1 cellular context compared by ENCODE assay signal in the genomic region with DNA sequence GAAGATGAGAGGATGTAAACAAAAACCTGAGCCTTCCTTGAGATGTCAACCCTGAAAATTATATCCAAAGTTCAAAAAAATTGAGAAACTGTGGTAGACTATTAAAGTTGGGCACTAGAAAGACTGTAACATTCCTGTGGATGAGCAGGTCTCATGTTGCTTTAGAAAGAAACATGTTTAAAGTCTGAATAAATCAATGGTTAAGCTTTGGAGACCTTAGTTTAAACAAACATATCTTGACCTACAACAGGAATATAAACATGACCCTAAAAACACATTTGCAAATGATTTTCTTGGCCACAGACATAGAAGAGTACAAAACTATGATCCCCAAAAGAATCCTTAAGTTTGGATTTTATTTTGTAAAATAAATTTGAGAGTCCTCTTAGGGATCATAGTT.
TF ChIP-seq lines count a peak whose summit lies in the region.

No MANE protein-coding gene starts in this region.

TF ChIP-seq in endothelial cell of umbilical vein, 7 proteins besides CTCF, POLR2A, EP300 and RAD21 (continued from another document):
- TF ChIP-seq, protein P1, sequence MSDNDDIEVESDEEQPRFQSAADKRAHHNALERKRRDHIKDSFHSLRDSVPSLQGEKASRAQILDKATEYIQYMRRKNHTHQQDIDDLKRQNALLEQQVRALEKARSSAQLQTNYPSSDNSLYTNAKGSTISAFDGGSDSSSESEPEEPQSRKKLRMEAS (IDR thresholded peaks at IDR 0.05; ENCODE audit: insufficient read depth, insufficient read length): no peak
- TF ChIP-seq FOS (IDR thresholded peaks at IDR 0.05; ENCODE audit: borderline replicate concordance, insufficient read depth, low read length) (no peak), EZH2 (IDR thresholded peaks at IDR 0.05; ENCODE audit: borderline replicate concordance, low read depth, low read length, severe bottlenecking) (no peak), MYC (IDR thresholded peaks at IDR 0.05; ENCODE audit: low read depth, low read length) (no peak), POLR2AphosphoS5 (IDR thresholded peaks at IDR 0.05; ENCODE audit: insufficient read depth, low read depth, low read length) (no peak)
